Comparison of ENCODE assay signal across 1 cellular context in the genomic region with DNA sequence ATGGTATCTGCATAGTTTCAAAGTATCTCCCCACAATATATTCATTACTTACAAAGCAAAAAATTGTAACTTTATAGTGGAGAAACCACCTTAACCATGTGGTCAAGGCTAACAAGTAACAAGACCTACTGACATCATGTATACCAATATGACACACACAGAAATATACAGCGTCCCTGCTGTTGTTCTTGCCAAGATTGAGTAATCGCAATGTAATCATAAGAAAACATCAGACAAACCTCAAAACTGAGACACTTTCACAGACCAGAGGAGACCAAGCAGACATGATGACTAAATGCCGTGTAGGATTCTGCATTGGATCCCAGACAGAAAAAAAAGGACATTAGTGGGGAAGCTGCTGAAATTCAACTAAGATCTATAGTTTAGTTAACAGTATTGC.
TF ChIP-seq lines count a peak whose summit lies in the region.

No MANE protein-coding gene starts in this region.

TF ChIP-seq in GM23338, 12 proteins besides CTCF, POLR2A, EP300 and RAD21 (continued from another document):
- TF ChIP-seq ZNF114 (CRISPR knock-in tag; IDR thresholded peaks at IDR 0.05) (no peak), EZH2phosphoT487 (IDR thresholded peaks at IDR 0.05; ENCODE audit: unreplicated experiment) (no peak), NANOG (IDR thresholded peaks at IDR 0.05; ENCODE audit: borderline replicate concordance) (no peak), ETS1 (IDR thresholded peaks at IDR 0.05) (no peak), CREB1 (CRISPR knock-in tag; IDR thresholded peaks at IDR 0.05; ENCODE audit: low read depth) (no peak), POLR2AphosphoS5 (IDR thresholded peaks at IDR 0.05; ENCODE audit: low read depth) (no peak), JUNB (IDR thresholded peaks at IDR 0.05; ENCODE audit: unreplicated experiment) (no peak), EZH2 (IDR thresholded peaks at IDR 0.05; ENCODE audit: low read depth, unreplicated experiment) (no peak), ZNF462 (CRISPR knock-in tag; IDR thresholded peaks at IDR 0.05) (no peak)
